Comparison of ENCODE assay signal across 8 cellular contexts in the genomic region with DNA sequence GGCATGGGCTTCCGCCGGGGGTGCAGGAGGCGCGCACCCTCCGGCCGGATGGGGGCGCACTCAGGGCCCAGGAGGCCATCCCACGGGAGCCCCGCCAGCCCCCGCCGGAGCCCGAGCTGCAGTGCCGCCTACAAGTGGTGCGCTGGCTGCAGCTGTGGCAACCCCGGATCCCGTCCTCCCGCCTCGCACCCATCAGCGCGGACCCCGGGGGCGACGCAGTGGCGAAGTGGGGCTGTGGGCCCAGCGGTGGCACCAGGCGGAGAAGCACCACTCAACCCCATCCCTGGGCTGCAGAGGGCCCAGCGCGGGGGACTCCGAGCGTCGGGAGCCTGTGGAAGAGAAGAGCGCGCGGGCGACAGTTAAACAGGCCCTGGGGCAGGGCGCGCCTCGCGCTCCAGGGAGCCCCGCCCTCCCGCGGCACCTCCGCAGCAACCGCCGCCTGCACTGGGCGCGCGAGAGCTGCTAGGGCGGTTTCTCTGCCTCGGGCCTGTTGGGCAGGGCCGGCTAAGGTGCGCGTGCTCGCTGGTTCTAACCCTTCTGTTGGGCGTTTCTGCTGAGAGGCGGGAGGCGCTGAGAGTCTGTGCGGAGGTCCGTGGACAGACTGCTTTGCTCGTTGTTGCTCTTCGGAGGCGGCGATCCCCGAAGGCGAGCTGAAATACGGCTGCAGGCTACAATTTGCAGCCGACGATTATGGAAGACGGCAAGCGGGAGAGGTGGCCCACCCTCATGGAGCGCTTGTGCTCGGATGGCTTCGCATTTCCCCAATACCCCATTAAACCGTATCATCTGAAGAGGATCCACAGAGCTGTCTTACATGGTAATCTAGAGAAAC. TPM values are rescaled to one million over a fixed set of nuclear protein-coding genes. Genes with fewer than 3 reads are reported as not detected.
DNase-seq lines count a peak whose midpoint lies in the region; ATAC-seq, FAIRE-seq and TF ChIP-seq lines count a peak whose summit lies in the region.
"Not testable (repeated sequence)": the region's sequence is repeated elsewhere in the genome, so short reads cannot be mapped to it uniquely, and the experiment has no call there.

A gene (plus strand): TSS at position 104 of the 832 bp plus-strand sequence. CDS start 587 bp downstream, at position 691.

- peak within 1 kb of the TSS; percentile 78 for H3K4me3 ChIP-seq in GM08714 (ENCODE audit: low read length)

- peak; percentile 51 for FAIRE-seq in HTR-8/SVneo (lab: Jason Lieb, UNC)

- ATAC-seq in GM21786 (IDR thresholded peaks at IDR 0.05; ENCODE audit: unreplicated experiment), result peak; percentile 88

- intact Hi-C loops in posterior cingulate gyrus (cut with DNase I), result loop anchor here (5.0 kb wide), 3 partner anchors 101 to 256 kb away; a partner anchor contains a TSS

- DNase-seq in HTR-8/SVneo (ENCODE audit: insufficient read length, low spot score) (peak; percentile 67), T47D (ENCODE audit: low read depth in 1 of 2, low spot score in 1 of 2) (peak; percentile 7 to 78), hepatic stellate cell (ENCODE audit: low spot score) (peak; percentile 40), posterior cingulate gyrus (peak; percentile 74 to 98 (median 84))
- DNase-seq in activated CD4-positive, alpha-beta T cell treated with anti-CD3 and anti-CD28 coated beads for 1 hour, result peak; percentile 72

- in situ Hi-C loops in T47D (cut with HindIII; ENCODE audit: low pct_unique_long_range_greater_than_20kb, low sequenced_read_pairs), result not testable (repeated sequence)

- not testable (repeated sequence) for TF ChIP-seq CTCF in subcutaneous adipose tissue (IDR thresholded peaks at IDR 0.05; ENCODE audit: low read depth)

RNA-seq across cellular contexts. Expression of the gene that starts here (rescaled TPM):
- total RNA-seq in subcutaneous adipose tissue, result 10 to 100 TPM; 36.0 to 46.0 (median 40.4) TPM

Comparison
In these comparisons a context has a peak if more than half of its experiments do, and no peak if none do; other contexts are left out.
1. Peak in every context shown above with its lines: DNase-seq, ATAC-seq and H3K4me3 ChIP-seq.